ENCODE assay signal across 21 cellular contexts in genomic region chr2:61367177-61367576, GRCh38.
"Had no signal": no experiment of that assay in that cellular context is flagged by ENCODE, and none has a peak within 500 bp of the region (broad histone marks: within the 10 kb centered on the region; RNA-seq: fewer than 3 reads in every experiment).

No MANE protein-coding gene starts in this region.

- FAIRE-seq: astrocyte had no signal

- H3K27me3 ChIP-seq: MG63 had no signal

- H3K27ac ChIP-seq: KMS-11 had no signal

- ATAC-seq: activated CD8-positive, alpha-beta memory T cell treated with anti-CD3 and anti-CD28 coated beads, Interleukin-2, amount 10 ng/mL, durations not matched to agents 7 days and 5 days had no signal

- H3K9ac ChIP-seq: KMS-11 had no signal

- H3K4me2 ChIP-seq: KMS-11 had no signal

- DNase-seq: activated CD4-positive, alpha-beta T cell treated with anti-CD3 and anti-CD28 coated beads, Interleukin-2, amount 50 U/mL, for 48 hours; activated CD4-positive, CD25-positive, alpha-beta regulatory T cell; activated CD8-positive, alpha-beta memory T cell treated with anti-CD3 and anti-CD28 coated beads, Interleukin-2, amount 10 ng/mL, durations not matched to agents 7 days and 5 days; activated effector memory CD4-positive, alpha-beta T cell treated with Interleukin-2 at 50 U/mL for 16 hours; activated naive CD4-positive, alpha-beta T cell; activated T-cell treated with anti-CD3 and anti-CD28 coated beads, Interleukin-2, amount 50 U/mL, for 24 hours; amygdala; IMR-90; MG63; MV-4-11; NCI-H1105; NCI-H146; NCI-H1930; NCI-H446 treated with DMSO at 0.1 percent for 48 hours; NCI-H524 treated with DMSO at 0.1 percent for 48 hours; NCI-H748 treated with DMSO at 0.1 percent for 48 hours; SIG-M5; T-helper 2 cell; T1000 had no signal

- H3K4me3 ChIP-seq: MG63 had no signal
